In the genomic region with DNA sequence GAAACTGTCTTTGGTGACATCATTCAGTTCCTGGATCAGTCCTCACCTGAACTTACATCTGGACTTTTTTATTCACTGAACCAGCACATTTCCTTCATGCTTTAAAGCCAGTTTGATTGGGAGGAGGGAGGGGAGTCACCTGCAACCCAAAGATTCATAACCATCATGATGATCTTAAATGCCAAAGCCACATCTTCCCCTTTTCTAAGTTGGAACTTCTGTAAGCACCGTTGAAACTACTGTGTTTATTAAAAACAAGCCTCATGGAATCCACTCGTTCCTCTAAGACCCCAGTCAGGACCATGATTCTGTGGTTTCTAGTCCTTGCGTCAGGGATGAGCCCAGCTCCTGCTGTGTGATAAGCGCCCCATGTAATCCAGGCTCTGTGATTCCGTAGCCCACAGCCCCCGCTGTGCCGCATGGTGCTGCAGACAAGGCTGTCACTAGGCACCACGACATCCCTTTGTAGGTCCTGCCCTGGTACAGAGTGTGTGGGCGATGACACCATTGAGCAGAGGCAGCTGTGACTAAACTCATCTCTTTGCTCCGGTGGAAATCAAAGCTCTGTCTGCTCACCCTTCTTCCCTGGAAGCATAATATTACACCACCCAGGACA, we compare ENCODE assay signal across 23 cellular contexts.
DNase-seq lines count a peak whose midpoint lies in the region; ATAC-seq and TF ChIP-seq lines count a peak whose summit lies in the region.
"Had no signal": no experiment of that assay in that cellular context is flagged by ENCODE, and none has a peak within 500 bp of the region (broad histone marks: within the 10 kb centered on the region; RNA-seq: fewer than 3 reads in every experiment).

No MANE protein-coding gene starts in this region.

- in situ Hi-C loops in KBM-7 (cut with MboI; ENCODE audit: low pct_unique_long_range_greater_than_20kb, low sequenced_read_pairs), result no loop called here

- H3K9ac ChIP-seq in smooth muscle cell (ENCODE audit: low read depth), result no peak overlapping the region

- DNase-seq in activated CD4-positive, alpha-beta memory T cell treated with anti-CD3 and anti-CD28 coated beads for 36 hours, result peak; percentile 13
- DNase-seq in activated CD4-positive, alpha-beta memory T cell treated with anti-CD3 and anti-CD28 coated beads, Interleukin-2, amount 10 ng/mL, durations not matched to agents 7 days and 5 days, result no peak
- DNase-seq in KBM-7, result peak; percentile 18
- DNase-seq in caudate nucleus (lab: John Stamatoyannopoulos, UW), result peak in 41 of 61 donors; percentile 12 to 90 (median 53)
- no peak for DNase-seq in smooth muscle cell (lab: John Stamatoyannopoulos, UW; ENCODE audit: unreplicated experiment)
- DNase-seq in NCI-H2196 (lab: John Stamatoyannopoulos, UW; ENCODE audit: unreplicated experiment), result no peak
- DNase-seq: activated CD4-positive, CD25-positive, alpha-beta regulatory T cell treated with anti-CD3 and anti-CD28 coated beads, Interleukin-2, amount 50 U/mL, for 72 hours; activated effector memory CD4-positive, alpha-beta T cell treated with Interleukin-2 at 50 U/mL for 16 hours; body of pancreas; MM.1S; NCI-H1694; NCI-H2171; NCI-H524 treated with DMSO at 0.1 percent for 48 hours; psoas muscle; stimulated activated CD4-positive, alpha-beta T cell treated with anti-CD3 and anti-CD28 coated beads, Interleukin-2, amount 100 ng/mL, for 24 hours; stomach; T1000 had no signal

- CTCF ChIA-PET in activated CD4-positive, alpha-beta memory T cell treated with anti-CD3 and anti-CD28 coated beads for 36 hours (lab: Charles Lee), result interaction anchor here (0.9 kb wide), 1 partner anchor 322 kb away, joined by 3 read pairs; no protein-coding TSS in a partner anchor
- CTCF ChIA-PET in activated CD4-positive, alpha-beta memory T cell treated with anti-CD3 and anti-CD28 coated beads, Interleukin-2, amount 10 ng/mL, durations not matched to agents 7 days and 5 days (lab: Charles Lee), result no interaction called here

- H3K4me1 ChIP-seq in smooth muscle cell (ENCODE audit: low read depth), result no peaks in the 10 kb centered on the region
- H3K4me1 ChIP-seq: body of pancreas, gastroesophageal sphincter, stomach, tibial nerve had no signal

- H4K20me1 ChIP-seq in smooth muscle cell (ENCODE audit: low read depth), result no peaks in the 10 kb centered on the region

- no peaks in the 10 kb centered on the region for H3K36me3 ChIP-seq in smooth muscle cell (ENCODE audit: low read depth)
- H3K36me3 ChIP-seq: gastroesophageal sphincter, stomach, tibial nerve had no signal

- no peak overlapping the region for H2AFZ ChIP-seq in smooth muscle cell (ENCODE audit: low read depth)

- peaks cover 39% of the 10 kb centered on the region for H3K27me3 ChIP-seq in smooth muscle cell (ENCODE audit: low read depth)
- H3K27me3 ChIP-seq: body of pancreas, stomach, tibial nerve had no signal

- no peak overlapping the region for H3K27ac Mint-ChIP-seq in activated CD4-positive, alpha-beta memory T cell treated with anti-CD3 and anti-CD28 coated beads for 36 hours
- H3K27ac Mint-ChIP-seq in activated CD4-positive, alpha-beta memory T cell treated with anti-CD3 and anti-CD28 coated beads, Interleukin-2, amount 10 ng/mL, durations not matched to agents 7 days and 5 days, result no peak overlapping the region

- no peaks in the 10 kb centered on the region for H3K4me1 Mint-ChIP-seq in activated CD4-positive, alpha-beta memory T cell treated with anti-CD3 and anti-CD28 coated beads for 36 hours (ENCODE audit: low read depth)
- no peaks in the 10 kb centered on the region for H3K4me1 Mint-ChIP-seq in activated CD4-positive, alpha-beta memory T cell treated with anti-CD3 and anti-CD28 coated beads, Interleukin-2, amount 10 ng/mL, durations not matched to agents 7 days and 5 days
- H3K4me1 Mint-ChIP-seq: CD14-positive monocyte had no signal

- H3K4me2 ChIP-seq in smooth muscle cell, result peak overlapping the region; percentile 21

- no peak for TF ChIP-seq CTCF in smooth muscle cell (IDR thresholded peaks at IDR 0.05; ENCODE audit: borderline replicate concordance, insufficient read depth, poor library complexity, severe bottlenecking)

- ATAC-seq in HG03097 (IDR thresholded peaks at IDR 0.05; ENCODE audit: low FRiP score, unreplicated experiment), result no peak
- no peak for ATAC-seq in HG03442 (IDR thresholded peaks at IDR 0.05; ENCODE audit: unreplicated experiment)
- ATAC-seq: body of pancreas, gastroesophageal sphincter had no signal

- peaks cover 6% of the 10 kb centered on the region for H3K27me3 Mint-ChIP-seq in activated CD4-positive, alpha-beta memory T cell treated with anti-CD3 and anti-CD28 coated beads for 36 hours
- peaks cover 11% of the 10 kb centered on the region for H3K27me3 Mint-ChIP-seq in activated CD4-positive, alpha-beta memory T cell treated with anti-CD3 and anti-CD28 coated beads, Interleukin-2, amount 10 ng/mL, durations not matched to agents 7 days and 5 days

- 52% methylated on average over 10 of the region's 10 CpGs for WGBS in smooth muscle cell (ENCODE audit: low lambda C conversion rate)

- POLR2A ChIA-PET in activated CD4-positive, alpha-beta memory T cell treated with anti-CD3 and anti-CD28 coated beads for 36 hours (lab: Charles Lee), result no interaction called here
- POLR2A ChIA-PET in activated CD4-positive, alpha-beta memory T cell treated with anti-CD3 and anti-CD28 coated beads, Interleukin-2, amount 10 ng/mL, durations not matched to agents 7 days and 5 days (lab: Charles Lee), result no interaction called here

- H3F3A ChIP-seq in smooth muscle cell (ENCODE audit: low read depth), result no peaks in the 10 kb centered on the region

- no peaks in the 10 kb centered on the region for H3K9me3 Mint-ChIP-seq in activated CD4-positive, alpha-beta memory T cell treated with anti-CD3 and anti-CD28 coated beads for 36 hours
- H3K9me3 Mint-ChIP-seq in activated CD4-positive, alpha-beta memory T cell treated with anti-CD3 and anti-CD28 coated beads, Interleukin-2, amount 10 ng/mL, durations not matched to agents 7 days and 5 days, result no peaks in the 10 kb centered on the region

- no peaks in the 10 kb centered on the region for H3K36me3 Mint-ChIP-seq in activated CD4-positive, alpha-beta memory T cell treated with anti-CD3 and anti-CD28 coated beads for 36 hours
- no peaks in the 10 kb centered on the region for H3K36me3 Mint-ChIP-seq in activated CD4-positive, alpha-beta memory T cell treated with anti-CD3 and anti-CD28 coated beads, Interleukin-2, amount 10 ng/mL, durations not matched to agents 7 days and 5 days (ENCODE audit: low read depth)
- H3K36me3 Mint-ChIP-seq: CD14-positive monocyte had no signal

- no peak overlapping the region for H3K4me3 Mint-ChIP-seq in activated CD4-positive, alpha-beta memory T cell treated with anti-CD3 and anti-CD28 coated beads for 36 hours
- no peak overlapping the region for H3K4me3 Mint-ChIP-seq in activated CD4-positive, alpha-beta memory T cell treated with anti-CD3 and anti-CD28 coated beads, Interleukin-2, amount 10 ng/mL, durations not matched to agents 7 days and 5 days
- H3K4me3 Mint-ChIP-seq: CD14-positive monocyte had no signal

- no peaks in the 10 kb centered on the region for H3K79me2 ChIP-seq in smooth muscle cell (ENCODE audit: low read depth)

- no peaks in the 10 kb centered on the region for H3K9me3 ChIP-seq in smooth muscle cell (replicated peaks; ENCODE audit: low read depth)
- H3K9me3 ChIP-seq: body of pancreas, gastroesophageal sphincter, psoas muscle, stomach, tibial nerve had no signal

- H3K27ac ChIP-seq in caudate nucleus (ENCODE audit: low read depth, low read length) (peak overlapping the region; percentile 73), smooth muscle cell (ENCODE audit: low read depth) (no peak overlapping the region)
- H3K27ac ChIP-seq: body of pancreas, gastroesophageal sphincter, psoas muscle, stomach, tibial nerve had no signal

- intact Hi-C loops in activated CD4-positive, alpha-beta memory T cell treated with anti-CD3 and anti-CD28 coated beads for 36 hours (cut with micrococcal nuclease), result no loop called here

- H3K4me3 ChIP-seq in smooth muscle cell, result no peak overlapping the region
- H3K4me3 ChIP-seq: body of pancreas, gastroesophageal sphincter, lung, psoas muscle, stomach, tibial nerve had no signal

Comparison
In these comparisons a context has a peak if more than half of its experiments do, and no peak if none do; other contexts are left out.
1. DNase-seq: peak in activated CD4-positive, alpha-beta memory T cell treated with anti-CD3 and anti-CD28 coated beads for 36 hours (single experiment), KBM-7 (single experiment) and caudate nucleus (41 of 61); none in activated CD4-positive, alpha-beta memory T cell treated with anti-CD3 and anti-CD28 coated beads, Interleukin-2, amount 10 ng/mL, durations not matched to agents 7 days and 5 days (single experiment), smooth muscle cell (single experiment) and NCI-H2196 (single experiment).